26 cellular contexts compared by ENCODE assay signal in the genomic region with DNA sequence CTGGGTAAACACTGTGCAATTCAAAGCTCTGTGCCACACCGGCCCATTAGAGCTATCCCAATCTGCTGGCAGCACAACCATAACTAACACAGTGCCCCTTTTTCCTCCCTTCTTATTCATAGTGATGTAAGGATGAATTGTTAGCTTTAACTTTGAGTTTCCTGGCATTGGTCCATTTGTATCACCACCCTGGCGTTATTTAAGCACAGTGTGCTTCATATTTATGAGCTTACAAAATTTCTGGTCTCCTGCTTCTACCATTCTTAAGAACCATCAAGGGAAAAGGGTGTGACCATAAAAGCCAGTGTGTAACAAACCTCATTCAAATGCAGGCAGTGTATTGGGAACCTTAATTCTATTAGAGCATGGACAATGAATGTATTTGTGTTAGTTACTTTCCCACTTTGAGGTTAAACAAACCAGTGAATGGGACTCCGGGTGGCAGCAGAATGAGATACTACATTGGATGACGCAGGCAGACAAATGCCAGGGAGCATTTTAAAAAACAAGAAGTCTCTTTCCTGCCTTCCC.
DNase-seq lines count a peak whose midpoint lies in the region; ATAC-seq and TF ChIP-seq lines count a peak whose summit lies in the region.
"Had no signal": no experiment of that assay in that cellular context is flagged by ENCODE, and none has a peak within 500 bp of the region (broad histone marks: within the 10 kb centered on the region; RNA-seq: fewer than 3 reads in every experiment).

No MANE protein-coding gene starts in this region.

- no peaks in the 10 kb centered on the region for H3K9me3 Mint-ChIP-seq in nephron progenitor cell
- no peaks in the 10 kb centered on the region for H3K9me3 Mint-ChIP-seq in stimulated activated effector memory CD8-positive, alpha-beta T cell treated with anti-CD3 and anti-CD28 coated beads, Interleukin-12 subunit alpha, Interleukin-12 subunit beta, amount 100 ng/mL, for 72 hours
- H3K9me3 Mint-ChIP-seq: activated CD8-positive, alpha-beta T cell treated with anti-CD3 and anti-CD28 coated beads for 36 hours; memory B cell had no signal

- no TSS peak for BruUV-seq in mammary epithelial cell (replicated peaks; lab: Mats Ljungman, UMichigan)

- dilution Hi-C loops in mammary epithelial cell (cut with HindIII; ENCODE audit: low sequenced_read_pairs): no loop called here

- TF ChIP-seq CTCF in mammary epithelial cell (conservative IDR thresholded peaks at IDR 0.05 in 1 of 2, IDR thresholded peaks at IDR 0.05 in 1 of 2; ENCODE audit: extremely low read depth in 1 of 2, insufficient read depth in 1 of 2, low read depth in 1 of 2, low read length in 2 of 2) (no peak), breast epithelium (IDR thresholded peaks at IDR 0.05) (no peak), nephron progenitor cell (IDR thresholded peaks at IDR 0.05) (no peak)

- no peak overlapping the region for H3K27ac Mint-ChIP-seq in nephron progenitor cell
- H3K27ac Mint-ChIP-seq in stimulated activated effector memory CD8-positive, alpha-beta T cell treated with anti-CD3 and anti-CD28 coated beads, Interleukin-12 subunit alpha, Interleukin-12 subunit beta, amount 100 ng/mL, for 72 hours: no peak overlapping the region
- H3K27ac Mint-ChIP-seq: activated CD8-positive, alpha-beta T cell treated with anti-CD3 and anti-CD28 coated beads for 36 hours; dendritic cell treated with granulocyte-macrophage colony-stimulating factor and Interleukin-4, amounts not matched to agents 40 ng/mL and 50 ng/mL, for 4 days; IgD-negative memory B cell; memory B cell; stimulated activated memory B cell treated with anti-CD40 and anti-IgM and Interleukin-4, amounts not matched to agents 10 μg/mL and 1 μg/mL and 100 μg/mL, for 72 hours had no signal

- H3K4me1 Mint-ChIP-seq in nephron progenitor cell: no peaks in the 10 kb centered on the region
- H3K4me1 Mint-ChIP-seq in stimulated activated effector memory CD8-positive, alpha-beta T cell treated with anti-CD3 and anti-CD28 coated beads, Interleukin-12 subunit alpha, Interleukin-12 subunit beta, amount 100 ng/mL, for 72 hours: no peaks in the 10 kb centered on the region
- H3K4me1 Mint-ChIP-seq: IgD-negative memory B cell; memory B cell; stimulated activated memory B cell treated with anti-CD40 and anti-IgM and Interleukin-4, amounts not matched to agents 10 μg/mL and 1 μg/mL and 100 μg/mL, for 72 hours had no signal

- no peak overlapping the region for H3K4me2 ChIP-seq in mammary epithelial cell (ENCODE audit: insufficient read depth, low read depth, low read length)
- H3K4me2 ChIP-seq: smooth muscle cell had no signal

- no peaks in the 10 kb centered on the region for H3K27me3 ChIP-seq in mammary epithelial cell (ENCODE audit: insufficient read depth, low read length)
- H3K27me3 ChIP-seq in breast epithelium: no peaks in the 10 kb centered on the region
- H3K27me3 ChIP-seq: SJSA1 had no signal

- no peak overlapping the region for H2AFZ ChIP-seq in mammary epithelial cell (ENCODE audit: low read depth, low read length)

- no peaks in the 10 kb centered on the region for H4K20me1 ChIP-seq in mammary epithelial cell (ENCODE audit: insufficient read depth, low read length)

- H3K9me3 ChIP-seq in mammary epithelial cell (replicated peaks; ENCODE audit: insufficient read depth, low read length) (no peaks in the 10 kb centered on the region), breast epithelium (no peaks in the 10 kb centered on the region)
- H3K9me3 ChIP-seq: SJSA1 had no signal

- H3K27me3 Mint-ChIP-seq in nephron progenitor cell (ENCODE audit: low read depth, poor library complexity): no peaks in the 10 kb centered on the region
- H3K27me3 Mint-ChIP-seq: dendritic cell treated with granulocyte-macrophage colony-stimulating factor and Interleukin-4, amounts not matched to agents 40 ng/mL and 50 ng/mL, for 4 days; IgD-negative memory B cell; memory B cell; stimulated activated memory B cell treated with anti-CD40 and anti-IgM and Interleukin-4, amounts not matched to agents 10 μg/mL and 1 μg/mL and 100 μg/mL, for 72 hours had no signal

- WGBS in mammary epithelial cell (ENCODE audit: low coverage, missing lambda C conversion rate): 42% methylated on average over 4 of the region's 4 CpGs

- CTCF ChIA-PET in mammary epithelial cell (lab: Charles Lee; ENCODE audit: low non-redundant PET): no interaction called here

- H3K4me3 Mint-ChIP-seq in nephron progenitor cell: no peak overlapping the region
- no peak overlapping the region for H3K4me3 Mint-ChIP-seq in stimulated activated effector memory CD8-positive, alpha-beta T cell treated with anti-CD3 and anti-CD28 coated beads, Interleukin-12 subunit alpha, Interleukin-12 subunit beta, amount 100 ng/mL, for 72 hours
- H3K4me3 Mint-ChIP-seq: activated CD8-positive, alpha-beta T cell treated with anti-CD3 and anti-CD28 coated beads for 36 hours; dendritic cell treated with granulocyte-macrophage colony-stimulating factor and Interleukin-4, amounts not matched to agents 40 ng/mL and 50 ng/mL, for 4 days; IgD-negative memory B cell; memory B cell; stimulated activated memory B cell treated with anti-CD40 and anti-IgM and Interleukin-4, amounts not matched to agents 10 μg/mL and 1 μg/mL and 100 μg/mL, for 72 hours had no signal

- ATAC-seq in stimulated activated effector memory CD8-positive, alpha-beta T cell treated with anti-CD3 and anti-CD28 coated beads, Interleukin-12 subunit alpha, Interleukin-12 subunit beta, amount 100 ng/mL, for 72 hours: no peak
- ATAC-seq: activated CD4-positive, CD25-positive, alpha-beta regulatory T cell treated with anti-CD3 and anti-CD28 coated beads, Interleukin-2, amount 50 U/mL, for 24 hours; activated CD8-positive, alpha-beta T cell treated with anti-CD3 and anti-CD28 coated beads for 36 hours; left cardiac atrium; stimulated activated memory B cell treated with anti-CD40 and anti-IgM and Interleukin-4, amounts not matched to agents 10 μg/mL and 1 μg/mL and 100 μg/mL, for 72 hours had no signal

- H3K4me3 ChIP-seq in mammary epithelial cell (replicated peaks in 1 of 3; ENCODE audit: insufficient read depth in 1 of 3, low read depth in 2 of 3, low read length in 3 of 3) (no peak overlapping the region), breast epithelium (no peak overlapping the region)
- H3K4me3 ChIP-seq: SJSA1, smooth muscle cell had no signal

- no peaks in the 10 kb centered on the region for H3K4me1 ChIP-seq in mammary epithelial cell (ENCODE audit: insufficient read depth, low read length)
- H3K4me1 ChIP-seq in breast epithelium: no peaks in the 10 kb centered on the region
- H3K4me1 ChIP-seq: SJSA1 had no signal

- in situ Hi-C loops in mammary epithelial cell (cut with MboI; ENCODE audit: low sequenced_read_pairs in 2 of 2): no loop called here

- TF ChIP-seq POLR2A in breast epithelium (IDR thresholded peaks at IDR 0.05): no peak

- intact Hi-C loops in mammary epithelial cell (cut with micrococcal nuclease) (no loop called here), breast epithelium (cut with DNase I; ENCODE audit: low total_unique reads) (no loop called here)

- H3K79me2 ChIP-seq in mammary epithelial cell (ENCODE audit: insufficient read depth, low read length): no peaks in the 10 kb centered on the region

- H3K36me3 Mint-ChIP-seq in nephron progenitor cell (ENCODE audit: low read depth): no peaks in the 10 kb centered on the region
- H3K36me3 Mint-ChIP-seq in stimulated activated effector memory CD8-positive, alpha-beta T cell treated with anti-CD3 and anti-CD28 coated beads, Interleukin-12 subunit alpha, Interleukin-12 subunit beta, amount 100 ng/mL, for 72 hours: no peaks in the 10 kb centered on the region
- H3K36me3 Mint-ChIP-seq: IgD-negative memory B cell; memory B cell; stimulated activated memory B cell treated with anti-CD40 and anti-IgM and Interleukin-4, amounts not matched to agents 10 μg/mL and 1 μg/mL and 100 μg/mL, for 72 hours had no signal

- H3K36me3 ChIP-seq in mammary epithelial cell (ENCODE audit: insufficient read depth, low read length) (no peaks in the 10 kb centered on the region), breast epithelium (no peaks in the 10 kb centered on the region)
- H3K36me3 ChIP-seq: SJSA1 had no signal

- DNase-seq in mammary epithelial cell: peak; percentile 3
- no peak for DNase-seq in breast epithelium (ENCODE audit: low spot score in 2 of 2)
- DNase-seq in cerebellar cortex (ENCODE audit: low spot score): peak; percentile 25
- peak; percentile 93 for DNase-seq in medulla oblongata (ENCODE audit: extremely low spot score)
- no peak for DNase-seq in activated effector memory CD4-positive, alpha-beta T cell treated with anti-CD3 and anti-CD28 coated beads, Interleukin-2, amount 50 U/mL, for 16 hours
- no peak for DNase-seq in nephron progenitor cell
- no peak for DNase-seq in activated CD4-positive, alpha-beta T cell treated with anti-CD3 and anti-CD28 coated beads for 1 hour
- DNase-seq in stimulated activated effector memory CD8-positive, alpha-beta T cell treated with anti-CD3 and anti-CD28 coated beads, Interleukin-12 subunit alpha, Interleukin-12 subunit beta, amount 100 ng/mL, for 72 hours (ENCODE audit: low spot score in 2 of 2): no peak
- DNase-seq: 8988T; activated CD8-positive, alpha-beta T cell treated with anti-CD3 and anti-CD28 coated beads for 36 hours; activated gamma-delta T cell; activated T-cell treated with anti-CD3 and anti-CD28 coated beads for 4 hours; glutamatergic neuron; left cardiac atrium; NCI-H1092 treated with DMSO at 0.1 percent for 48 hours; NCI-H2107; NCI-H510A; stimulated activated CD4-positive, alpha-beta T cell treated with anti-CD3 and anti-CD28 coated beads, Interleukin-2, amount 100 ng/mL, for 24 hours; T-helper 1 cell had no signal

- H3K9ac ChIP-seq in mammary epithelial cell (ENCODE audit: insufficient read depth, low read length): no peak overlapping the region

- H3K27ac ChIP-seq in mammary epithelial cell (ENCODE audit: insufficient read depth, low read depth, low read length) (no peak overlapping the region), breast epithelium (no peak overlapping the region)
- H3K27ac ChIP-seq: SJSA1 had no signal

Comparison
In these comparisons a context has a peak if more than half of its experiments do, and no peak if none do; other contexts are left out.
1. DNase-seq: peak in mammary epithelial cell (single experiment), cerebellar cortex (single experiment) and medulla oblongata (single experiment); none in breast epithelium (0 of 2), activated effector memory CD4-positive, alpha-beta T cell treated with anti-CD3 and anti-CD28 coated beads, Interleukin-2, amount 50 U/mL, for 16 hours (single experiment), nephron progenitor cell (single experiment), activated CD4-positive, alpha-beta T cell treated with anti-CD3 and anti-CD28 coated beads for 1 hour (single experiment) and stimulated activated effector memory CD8-positive, alpha-beta T cell treated with anti-CD3 and anti-CD28 coated beads, Interleukin-12 subunit alpha, Interleukin-12 subunit beta, amount 100 ng/mL, for 72 hours (0 of 2).